In the genomic region with DNA sequence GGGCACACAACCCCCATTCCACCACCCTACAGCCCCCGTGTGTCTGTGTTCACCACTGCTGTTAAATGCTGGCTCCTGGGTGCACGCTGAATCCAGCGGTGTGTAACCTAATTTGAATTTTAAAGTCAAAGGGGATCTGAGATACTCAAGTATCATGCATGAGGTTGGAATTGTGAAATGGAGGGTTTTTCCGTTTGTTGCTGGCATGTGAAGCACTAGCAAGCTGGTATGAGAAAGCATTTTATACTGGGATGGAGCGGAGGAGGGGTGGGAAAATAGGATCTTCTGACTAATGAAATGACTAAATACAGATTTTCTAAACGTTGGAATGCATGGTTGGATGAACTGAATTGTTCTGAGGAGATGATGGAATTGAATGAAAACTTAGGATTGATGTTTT, we compare ENCODE assay signal across 18 cellular contexts. TPM values are rescaled to one million over a fixed set of nuclear protein-coding genes. Genes with fewer than 3 reads are reported as not detected.
DNase-seq lines count a peak whose midpoint lies in the region; TF ChIP-seq lines count a peak whose summit lies in the region.
"Had no signal": no experiment of that assay in that cellular context is flagged by ENCODE, and none has a peak within 500 bp of the region (broad histone marks: within the 10 kb centered on the region; RNA-seq: fewer than 3 reads in every experiment).

No MANE protein-coding gene starts in this region.

- H3K9ac ChIP-seq in Karpas-422 (ENCODE audit: low read length): peak overlapping the region; percentile 41

- H3K4me1 Mint-ChIP-seq in nephron progenitor cell: peaks cover 21% of the 10 kb centered on the region
- H3K4me1 Mint-ChIP-seq: activated naive CD8-positive, alpha-beta T cell treated with anti-CD3 and anti-CD28 coated beads, Interleukin-2, amount 50 U/mL, for 24 hours had no signal

- no peak overlapping the region for H3K27ac Mint-ChIP-seq in nephron progenitor cell
- H3K27ac Mint-ChIP-seq: activated naive CD8-positive, alpha-beta T cell treated with anti-CD3 and anti-CD28 coated beads, Interleukin-2, amount 50 U/mL, for 24 hours; activated T-cell treated with anti-CD3 and anti-CD28 coated beads, Interleukin-2, amount 50 U/mL, for 24 hours had no signal

- DNase-seq in AG09309 (ENCODE audit: low read depth) (peak; percentile 91), Karpas-422 (peak; percentile 78), brain microvascular endothelial cell (peak; percentile 88), iris pigment epithelial cell (ENCODE audit: low read depth) (peak; percentile 80), anterior cingulate cortex (lab: John Stamatoyannopoulos, UW) (no peak), HuH-7.5 (ENCODE audit: low spot score) (no peak), nephron progenitor cell (no peak)
- DNase-seq in stimulated activated CD4-positive, alpha-beta T cell treated with anti-CD3 and anti-CD28 coated beads, Interleukin-2, amount 100 ng/mL, for 24 hours: no peak
- DNase-seq: activated CD4-positive, alpha-beta T cell treated with anti-CD3 and anti-CD28 coated beads for 48 hours; activated naive CD8-positive, alpha-beta T cell treated with anti-CD3 and anti-CD28 coated beads, Interleukin-2, amount 50 U/mL, for 24 hours; activated T-cell treated with anti-CD3 and anti-CD28 coated beads, Interleukin-2, amount 50 U/mL, for 24 hours; BE2C; dermis blood vessel endothelial cell; gastrocnemius medialis; NCI-H524; occipital lobe; RPMI8226 had no signal

- H3K4me3 ChIP-seq in AG09309 (ENCODE audit: control insufficient read depth, low read depth, low read length) (no peak overlapping the region), Karpas-422 (ENCODE audit: low read length) (peak overlapping the region; percentile 30), brain microvascular endothelial cell (ENCODE audit: low read depth, low read length) (no peak overlapping the region)
- H3K4me3 ChIP-seq: gastrocnemius medialis, skin epidermis had no signal

- H3K27me3 ChIP-seq in Karpas-422 (ENCODE audit: low read length) (no peaks in the 10 kb centered on the region), brain microvascular endothelial cell (replicated peaks) (no peaks in the 10 kb centered on the region)
- H3K27me3 ChIP-seq: BE2C, gastrocnemius medialis had no signal

- H4K20me1 ChIP-seq in Karpas-422 (ENCODE audit: insufficient read depth, low read depth, low read length): no peaks in the 10 kb centered on the region

- H3K27me3 Mint-ChIP-seq in nephron progenitor cell (ENCODE audit: low read depth, poor library complexity): peaks cover 2% of the 10 kb centered on the region
- H3K27me3 Mint-ChIP-seq: activated naive CD8-positive, alpha-beta T cell treated with anti-CD3 and anti-CD28 coated beads, Interleukin-2, amount 50 U/mL, for 24 hours; activated T-cell treated with anti-CD3 and anti-CD28 coated beads, Interleukin-2, amount 50 U/mL, for 24 hours had no signal

- H3K9me3 ChIP-seq in Karpas-422 (ENCODE audit: low read length): no peaks in the 10 kb centered on the region
- H3K9me3 ChIP-seq: BE2C, gastrocnemius medialis had no signal

- no peak overlapping the region for H3K4me3 Mint-ChIP-seq in nephron progenitor cell
- H3K4me3 Mint-ChIP-seq: activated naive CD8-positive, alpha-beta T cell treated with anti-CD3 and anti-CD28 coated beads, Interleukin-2, amount 50 U/mL, for 24 hours; activated T-cell treated with anti-CD3 and anti-CD28 coated beads, Interleukin-2, amount 50 U/mL, for 24 hours had no signal

- H3K4me1 ChIP-seq in Karpas-422 (ENCODE audit: low read length): peaks cover 65% of the 10 kb centered on the region
- H3K4me1 ChIP-seq: BE2C, gastrocnemius medialis had no signal

- H3K79me2 ChIP-seq in Karpas-422 (ENCODE audit: low read length): no peaks in the 10 kb centered on the region

- no peaks in the 10 kb centered on the region for H3K36me3 Mint-ChIP-seq in nephron progenitor cell (ENCODE audit: low read depth)

- H3K27ac ChIP-seq in Karpas-422 (ENCODE audit: low read length) (peak overlapping the region; percentile 73), brain microvascular endothelial cell (peak overlapping the region; percentile 31)
- H3K27ac ChIP-seq: gastrocnemius medialis, skin epidermis had no signal

- in situ Hi-C loops in brain microvascular endothelial cell (cut with HindIII; ENCODE audit: low pct_ligation_motif_present, low sequenced_read_pairs): no loop called here

- H2AFZ ChIP-seq in Karpas-422 (ENCODE audit: low read length): no peak overlapping the region

- no peaks in the 10 kb centered on the region for H3K9me2 ChIP-seq in Karpas-422 (replicated peaks; ENCODE audit: insufficient read depth, low read length)

- H3K9me3 Mint-ChIP-seq in nephron progenitor cell: peaks cover 5% of the 10 kb centered on the region

- H3K4me2 ChIP-seq in Karpas-422 (ENCODE audit: low read depth, low read length, poor library complexity, severe bottlenecking): peak overlapping the region; percentile 61

- TF ChIP-seq CTCF in AG09309 (IDR thresholded peaks at IDR 0.05; ENCODE audit: control insufficient read depth, insufficient read depth, low read depth, low read length, missing control alignments): no peak
- no peak for TF ChIP-seq CTCF in brain microvascular endothelial cell (IDR thresholded peaks at IDR 0.05; ENCODE audit: low read depth, low read length, missing control alignments)
- TF ChIP-seq CTCF in nephron progenitor cell (IDR thresholded peaks at IDR 0.05): no peak

- H3K36me3 ChIP-seq in Karpas-422 (ENCODE audit: insufficient read depth, low read length) (no peaks in the 10 kb centered on the region), brain microvascular endothelial cell (replicated peaks) (no peaks in the 10 kb centered on the region)
- H3K36me3 ChIP-seq: BE2C, gastrocnemius medialis had no signal

RNA-seq across cellular contexts. Expression of gene FAT1, which starts 36.9 kb away (rescaled TPM):
- total RNA-seq in Karpas-422 (2014; rRNA removed; shearing (Covaris generic); ENCODE audit: low replicate concordance): 0.15 TPM in 1 of 2 replicates, not detected in the other

Comparison
In these comparisons a context has a peak if more than half of its experiments do, and no peak if none do; other contexts are left out.
1. DNase-seq: peak in AG09309 (single experiment), Karpas-422 (single experiment), brain microvascular endothelial cell (single experiment) and iris pigment epithelial cell (single experiment); none in anterior cingulate cortex (0 of 58), HuH-7.5 (single experiment), nephron progenitor cell (single experiment) and stimulated activated CD4-positive, alpha-beta T cell treated with anti-CD3 and anti-CD28 coated beads, Interleukin-2, amount 100 ng/mL, for 24 hours (0 of 2).